8 cellular contexts compared by ENCODE assay signal in genomic region chr17:1628856-1629646, GRCh38. TPM values are rescaled to one million over a fixed set of nuclear protein-coding genes. Genes with fewer than 3 reads are reported as not detected.
DNase-seq lines count a peak whose midpoint lies in the region; ATAC-seq and TF ChIP-seq lines count a peak whose summit lies in the region.

No MANE protein-coding gene starts in this region.

- in situ Hi-C loops in transverse colon (cut with MboI; ENCODE audit: low pct_ligation_motif_present in 1 of 4, low pct_unique_long_range_greater_than_20kb in 1 of 4, low sequenced_read_pairs in 3 of 4): loop anchor here in 1 of 4 donors (10.0 kb wide), 1 partner anchor 54 kb away; no protein-coding TSS in a partner anchor

- peak; percentile 34 for TF ChIP-seq CTCF in GM12864 (IDR thresholded peaks at IDR 0.05; ENCODE audit: low read depth, low read length, missing control alignments)
- TF ChIP-seq CTCF in adrenal gland (IDR thresholded peaks at IDR 0.05): peak in 3 of 6 experiments; percentile 34 to 53 (median 38)
- peak in 11 of 12 donors; percentile 31 to 66 (median 56) for TF ChIP-seq CTCF in heart left ventricle (IDR thresholded peaks at IDR 0.05)
- peak in 3 of 5 experiments; percentile 10 to 46 (median 18) for TF ChIP-seq CTCF in transverse colon (IDR thresholded peaks at IDR 0.05)

- intact Hi-C loops in adrenal gland (cut with DNase I) (loop anchor here (2.0 to 5.0 kb wide), 2 partner anchors 52 to 54 kb away; no protein-coding TSS in a partner anchor), heart left ventricle (cut with DNase I) (loop anchor here in 8 of 10 donors (1.0 to 10.0 kb wide), 9 partner anchors 14 to 362 kb away; partner anchors contain the start of genes BHLHA9 (in 1 of the 8), SCARF1 (in 1 of the 8) and TRARG1 (in 1 of the 8)), transverse colon (cut with DNase I; ENCODE audit: low total_unique reads) (loop anchor here (2.0 kb wide), 1 partner anchor 54 kb away; no protein-coding TSS in a partner anchor)

- DNase-seq in GM12864 (ENCODE audit: low read depth) (no peak), NCI-H1436 (lab: John Stamatoyannopoulos, UW) (peak; percentile 91), T follicular helper cell (ENCODE audit: low read depth) (peak; percentile 85), adrenal gland (peak; percentile 93 to 98 (median 95)), heart left ventricle (peak; percentile 94 to 97 (median 96)), pons (ENCODE audit: low spot score) (peak; percentile 95), transverse colon (peak; percentile 95)

- no peaks in the 10 kb centered on the region for H3K9me3 ChIP-seq in adrenal gland (replicated peaks in 1 of 3)
- no peaks in the 10 kb centered on the region for H3K9me3 ChIP-seq in heart left ventricle
- no peaks in the 10 kb centered on the region for H3K9me3 ChIP-seq in transverse colon

- H3K27ac ChIP-seq in adrenal gland (peak overlapping the region; percentile 53 to 96 (median 71)), heart left ventricle (peak overlapping the region; percentile 80 to 97 (median 92)), transverse colon (peak overlapping the region; percentile 85 to 94 (median 92))

- peaks cover 10 to 38% of the 10 kb centered on the region in 2 donors for H3K4me1 ChIP-seq in adrenal gland (replicated peaks in 1 of 2)
- peaks cover 0 to 56% (median 14%) of the 10 kb centered on the region in 12 donors for H3K4me1 ChIP-seq in heart left ventricle
- peaks cover 7 to 26% (median 22%) of the 10 kb centered on the region in 4 donors for H3K4me1 ChIP-seq in transverse colon

- 0 to 1% (median 1%) methylated on average over 7 to 84 of the region's 84 CpGs for WGBS in adrenal gland, 4 donors
- 0 to 1% (median 1%) methylated on average over 37 to 84 of the region's 84 CpGs for WGBS in heart left ventricle, 4 donors
- 0% methylated on average over 4 to 32 of the region's 84 CpGs for WGBS in transverse colon (ENCODE audit: low coverage in 1 of 2), 2 donors

- H3K36me3 ChIP-seq in adrenal gland (replicated peaks in 1 of 2) (no peaks in the 10 kb centered on the region), heart left ventricle (peaks cover 0 to 8% (median 0%) of the 10 kb centered on the region in 9 donors), transverse colon (no peaks in the 10 kb centered on the region)

- H3K4me3 ChIP-seq in GM12864 (ENCODE audit: low read depth, low read length) (peak overlapping the region; percentile 79), adrenal gland (peak overlapping the region in 3 of 4 donors; percentile 33 to 82 (median 64)), heart left ventricle (peak overlapping the region; percentile 32 to 96 (median 80)), transverse colon (peak overlapping the region; percentile 57 to 83 (median 71))

- no peak for TF ChIP-seq EP300 in transverse colon (IDR thresholded peaks at IDR 0.05; ENCODE audit: low read depth)

- peak; percentile 8 to 51 for TF ChIP-seq POLR2A in adrenal gland (IDR thresholded peaks at IDR 0.05)
- peak in 1 of 2 donors; percentile 79 for TF ChIP-seq POLR2A in heart left ventricle (IDR thresholded peaks at IDR 0.05)
- TF ChIP-seq POLR2A in transverse colon (IDR thresholded peaks at IDR 0.05): peak; percentile 15

- H3K27me3 ChIP-seq in adrenal gland (no peaks in the 10 kb centered on the region), heart left ventricle (no peaks in the 10 kb centered on the region), transverse colon (no peaks in the 10 kb centered on the region)

- ATAC-seq in HG02678 (IDR thresholded peaks at IDR 0.05; ENCODE audit: unreplicated experiment): peak; percentile 61
- peak; percentile 83 to 90 (median 88) for ATAC-seq in heart left ventricle

RNA-seq across cellular contexts. Expression of gene SLC43A2, which starts 0.4 kb away (rescaled TPM):
- 10 to 100 TPM; 12.3 to 32.5 (median 19.8) TPM for total RNA-seq in adrenal gland
- polyA plus RNA-seq in adrenal gland: 10 to 100 TPM in 1 of 3 donors, 1 to 10 TPM in 2; 6.8 to 17.2 (median 7.5) TPM
- 10 to 100 TPM in 3 of 9 donors, 1 to 10 TPM in 6; 4.1 to 29.1 (median 7.1) TPM for total RNA-seq in heart left ventricle
- polyA plus RNA-seq in heart left ventricle: 1 to 10 TPM; 1.4 to 6.8 TPM
- total RNA-seq in transverse colon: 10 to 100 TPM in 2 of 4 donors, 1 to 10 TPM in 2; 3.7 to 98.9 (median 12.3) TPM

RNA-seq across cellular contexts. Expression of gene SCARF1, which starts 16.5 kb away (rescaled TPM):
- total RNA-seq in adrenal gland: 10 to 100 TPM in 7 of 8 donors, 1 to 10 TPM in 1; 9.3 to 24.8 (median 18.9) TPM
- 10 to 100 TPM in 2 of 3 donors, under 1 TPM in 1; 0.81 to 19.1 (median 10.5) TPM for polyA plus RNA-seq in adrenal gland
- total RNA-seq in heart left ventricle: 10 to 100 TPM in 7 of 9 donors, 1 to 10 TPM in 2; 7.4 to 25.9 (median 12.9) TPM
- polyA plus RNA-seq in heart left ventricle: 1 to 10 TPM; 9.0 to 9.1 TPM
- total RNA-seq in transverse colon: 10 to 100 TPM; 11.2 to 63.2 (median 16.3) TPM

RNA-seq across cellular contexts. Expression of gene RILP, which starts 20.6 kb away (rescaled TPM):
- total RNA-seq in adrenal gland (10 to 100 TPM; 21.5 to 78.3 (median 36.2) TPM), heart left ventricle (100 to 1,000 TPM in 2 of 9 donors, 10 to 100 TPM in 7; 41.9 to 130 (median 60.1) TPM), transverse colon (100 to 1,000 TPM in 2 of 4 donors, 10 to 100 TPM in 2; 59.3 to 185 (median 108) TPM)
- polyA plus RNA-seq in adrenal gland (10 to 100 TPM; 37.9 to 46.5 (median 40.4) TPM), heart left ventricle (100 to 1,000 TPM in 1 of 2 donors, 10 to 100 TPM in 1; 37.6 to 124 TPM)

RNA-seq across cellular contexts. Expression of gene PRPF8, which starts 55.6 kb away (rescaled TPM):
- total RNA-seq in adrenal gland (100 to 1,000 TPM; 179 to 748 (median 254) TPM), heart left ventricle (100 to 1,000 TPM; 119 to 195 (median 174) TPM), transverse colon (100 to 1,000 TPM; 155 to 410 (median 169) TPM)
- polyA plus RNA-seq in adrenal gland (100 to 1,000 TPM; 107 to 439 (median 155) TPM), heart left ventricle (10 to 100 TPM; 70.1 to 98.1 TPM)
